8 cellular contexts compared by ENCODE assay signal in the genomic region with DNA sequence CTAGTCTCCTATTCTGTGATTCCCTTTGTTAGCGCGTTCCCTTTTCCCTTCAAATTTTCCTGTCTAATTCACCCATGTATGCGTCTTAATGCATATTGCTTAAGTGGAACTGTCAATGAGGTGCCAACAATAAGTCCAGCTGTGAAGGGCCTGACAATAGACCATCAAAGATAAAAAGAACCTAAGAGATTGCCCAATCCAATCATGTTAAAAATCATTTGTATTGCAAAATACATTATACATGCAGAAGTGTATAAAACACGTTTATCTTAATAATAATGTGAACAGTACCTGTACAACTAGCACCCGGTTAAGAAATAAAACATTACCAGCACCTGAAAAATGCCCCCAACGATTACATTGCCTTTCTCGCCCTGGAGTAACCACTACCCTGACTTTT. TPM values are rescaled to one million over a fixed set of nuclear protein-coding genes. Genes with fewer than 3 reads are reported as not detected.
DNase-seq lines count a peak whose midpoint lies in the region; ATAC-seq and TF ChIP-seq lines count a peak whose summit lies in the region.

No MANE protein-coding gene starts in this region.

- peaks cover 37% of the 10 kb centered on the region for H3K4me1 ChIP-seq in left ventricle myocardium inferior
- peaks cover 25% of the 10 kb centered on the region for H3K4me1 ChIP-seq in mammary epithelial cell (ENCODE audit: insufficient read depth, low read length)
- H3K4me1 ChIP-seq in mononuclear cell (ENCODE audit: insufficient read depth, low read length) = peaks cover 27% of the 10 kb centered on the region
- no peaks in the 10 kb centered on the region for H3K4me1 ChIP-seq in aorta (ENCODE audit: control insufficient read depth in 1 of 2, insufficient read depth in 2 of 2, low read length in 2 of 2)

- DNase-seq in left ventricle myocardium inferior (no peak), cardiac septum (ENCODE audit: low spot score) (no peak), mammary epithelial cell (no peak), aorta (no peak)

- H4K20me1 ChIP-seq in mammary epithelial cell (ENCODE audit: insufficient read depth, low read length) = no peaks in the 10 kb centered on the region

- H3K27me3 ChIP-seq in left ventricle myocardium inferior (ENCODE audit: low read depth) = no peaks in the 10 kb centered on the region
- H3K27me3 ChIP-seq in mammary epithelial cell (ENCODE audit: insufficient read depth, low read length) = no peaks in the 10 kb centered on the region
- H3K27me3 ChIP-seq in mononuclear cell (ENCODE audit: insufficient read depth, low read length) = no peaks in the 10 kb centered on the region
- H3K27me3 ChIP-seq in aorta (ENCODE audit: control insufficient read depth in 1 of 2, insufficient read depth in 2 of 2, low read length in 1 of 2) = no peaks in the 10 kb centered on the region

- peak overlapping the region; percentile 90 for H3K27ac ChIP-seq in left ventricle myocardium inferior (replicated peaks)
- peak overlapping the region; percentile 75 for H3K27ac ChIP-seq in mammary epithelial cell (ENCODE audit: insufficient read depth, low read depth, low read length)
- H3K27ac ChIP-seq in aorta (ENCODE audit: low read depth in 1 of 2, low read length in 2 of 2) = peak overlapping the region; percentile 49 to 89

- in situ Hi-C loops in mammary epithelial cell (cut with MboI; ENCODE audit: low sequenced_read_pairs in 2 of 2) = no loop called here

- CTCF ChIA-PET in mammary epithelial cell (lab: Charles Lee; ENCODE audit: low non-redundant PET) = interaction anchor here (0.9 kb wide), 1 partner anchor 25 kb away, joined by 5 read pairs; no protein-coding TSS in a partner anchor

- H3K36me3 ChIP-seq in left ventricle myocardium inferior (no peaks in the 10 kb centered on the region), mammary epithelial cell (ENCODE audit: insufficient read depth, low read length) (no peaks in the 10 kb centered on the region), aorta (ENCODE audit: control insufficient read depth in 1 of 2, insufficient read depth in 2 of 2, low read length in 1 of 2) (no peaks in the 10 kb centered on the region)

- no peaks in the 10 kb centered on the region for H3K79me2 ChIP-seq in mammary epithelial cell (ENCODE audit: insufficient read depth, low read length)

- H2AFZ ChIP-seq in mammary epithelial cell (ENCODE audit: low read depth, low read length) = peak overlapping the region; percentile 87

- peak overlapping the region; percentile 63 for H3K9ac ChIP-seq in mammary epithelial cell (ENCODE audit: insufficient read depth, low read length)

- H3K4me2 ChIP-seq in mammary epithelial cell (ENCODE audit: insufficient read depth, low read depth, low read length) = peak overlapping the region; percentile 83

- no peak for TF ChIP-seq CTCF in left ventricle myocardium inferior (IDR thresholded peaks at IDR 0.05; ENCODE audit: borderline replicate concordance)
- no peak for TF ChIP-seq CTCF in mammary epithelial cell (conservative IDR thresholded peaks at IDR 0.05 in 1 of 2, IDR thresholded peaks at IDR 0.05 in 1 of 2; ENCODE audit: extremely low read depth in 1 of 2, insufficient read depth in 1 of 2, low read depth in 1 of 2, low read length in 2 of 2)

- BruUV-seq in mammary epithelial cell (replicated peaks; lab: Mats Ljungman, UMichigan) = no TSS peak

- H3K4me3 ChIP-seq in left ventricle myocardium inferior = peak overlapping the region; percentile 86
- peak overlapping the region; percentile 50 to 95 (median 51) for H3K4me3 ChIP-seq in mammary epithelial cell (replicated peaks in 1 of 3; ENCODE audit: insufficient read depth in 1 of 3, low read depth in 2 of 3, low read length in 3 of 3)
- peak overlapping the region; percentile 58 for H3K4me3 ChIP-seq in mononuclear cell (ENCODE audit: low read length)
- peak overlapping the region; percentile 6 to 67 for H3K4me3 ChIP-seq in aorta (ENCODE audit: low read length in 2 of 2)

- dilution Hi-C loops in mammary epithelial cell (cut with HindIII; ENCODE audit: low sequenced_read_pairs) = no loop called here

- 72% methylated on average over 7 of the region's 7 CpGs for WGBS in mammary epithelial cell (ENCODE audit: low coverage, missing lambda C conversion rate)
- 66 to 71% methylated on average over 7 of the region's 7 CpGs for WGBS in aorta, 2 donors

- ATAC-seq in aorta (ENCODE audit: low FRiP score) = no peak
- no peak for ATAC-seq in GM18867 (IDR thresholded peaks at IDR 0.05; ENCODE audit: unreplicated experiment)
- ATAC-seq in GM21390 (IDR thresholded peaks at IDR 0.05; ENCODE audit: unreplicated experiment) = no peak
- ATAC-seq in HG03280 (IDR thresholded peaks at IDR 0.05; ENCODE audit: unreplicated experiment) = no peak

- intact Hi-C loops in left ventricle myocardium inferior (cut with micrococcal nuclease) = no loop called here
- intact Hi-C loops in cardiac septum (cut with DNase I) = no loop called here
- intact Hi-C loops in mammary epithelial cell (cut with micrococcal nuclease) = no loop called here
- intact Hi-C loops in aorta (cut with DNase I) = no loop called here

- peaks cover 6% of the 10 kb centered on the region for H3K9me3 ChIP-seq in left ventricle myocardium inferior (replicated peaks)
- no peaks in the 10 kb centered on the region for H3K9me3 ChIP-seq in mammary epithelial cell (replicated peaks; ENCODE audit: insufficient read depth, low read length)
- no peaks in the 10 kb centered on the region for H3K9me3 ChIP-seq in mononuclear cell (ENCODE audit: low read depth, low read length)
- no peaks in the 10 kb centered on the region for H3K9me3 ChIP-seq in aorta (ENCODE audit: control insufficient read depth, low read length)

RNA-seq across cellular contexts. Expression of a gene that starts 0.7 kb away (rescaled TPM):
- 9.3 TPM for total RNA-seq in left ventricle myocardium inferior
- total RNA-seq in cardiac septum = 8.3 TPM
- 1 to 10 TPM; 5.2 to 8.0 TPM for total RNA-seq in mammary epithelial cell
- polyA plus RNA-seq in mammary epithelial cell = 1.3 TPM
- polyA minus RNA-seq in mammary epithelial cell = 1.4 TPM
- 4.7 TPM for total RNA-seq in mononuclear cell
- 10 to 100 TPM; 21.1 to 33.2 TPM for total RNA-seq in aorta
- 1 to 10 TPM; 3.4 to 8.6 TPM for polyA plus RNA-seq in aorta
